ENCODE assay signal across 42 cellular contexts in the genomic region with DNA sequence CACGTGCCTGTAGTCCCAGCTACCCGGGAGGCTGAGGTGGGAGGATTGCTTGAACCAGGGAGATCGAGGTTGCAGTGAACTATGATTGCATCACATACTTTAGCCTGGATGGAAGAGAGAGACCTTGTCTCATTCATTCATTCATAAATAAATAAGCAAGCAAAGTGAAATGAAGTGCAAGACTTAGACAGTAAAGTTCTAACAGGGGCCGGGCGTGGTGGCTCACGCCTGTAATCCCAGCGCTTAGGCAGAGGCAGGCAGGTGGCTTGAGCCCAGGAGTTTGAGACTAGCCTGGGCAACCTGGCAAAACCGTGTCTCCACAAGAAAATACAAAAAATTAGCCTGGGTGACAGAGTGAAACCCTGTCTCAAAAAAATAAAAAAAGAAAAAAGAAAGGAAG. TPM values are rescaled to one million over a fixed set of nuclear protein-coding genes. Genes with fewer than 3 reads are reported as not detected.
"Had no signal": no experiment of that assay in that cellular context is flagged by ENCODE, and none has a peak within 500 bp of the region (broad histone marks: within the 10 kb centered on the region; RNA-seq: fewer than 3 reads in every experiment).

No MANE protein-coding gene starts in this region.

- H3K4me2 ChIP-seq: hepatocyte had no signal

- H3K4me1 Mint-ChIP-seq: activated CD4-positive, alpha-beta T cell treated with anti-CD3 and anti-CD28 coated beads for 36 hours; activated CD4-positive, alpha-beta T cell treated with anti-CD3 and anti-CD28 coated beads, Interleukin-2, amount 10 ng/mL, durations not matched to agents 24 days and 14 days; activated naive CD4-positive, alpha-beta T cell treated with anti-CD3 and anti-CD28 coated beads, Interleukin-2, amount 50 U/mL, for 24 hours; activated naive CD8-positive, alpha-beta T cell treated with anti-CD3 and anti-CD28 coated beads for 36 hours; activated naive CD8-positive, alpha-beta T cell treated with anti-CD3 and anti-CD28 coated beads, Interleukin-2, amount 50 U/mL, for 24 hours had no signal

- H3K9me3 Mint-ChIP-seq: activated CD4-positive, alpha-beta memory T cell treated with anti-CD3 and anti-CD28 coated beads for 36 hours; activated CD4-positive, alpha-beta T cell treated with anti-CD3 and anti-CD28 coated beads, Interleukin-2, amount 10 ng/mL, durations not matched to agents 24 days and 14 days; activated naive CD4-positive, alpha-beta T cell treated with anti-CD3 and anti-CD28 coated beads for 36 hours; activated naive CD4-positive, alpha-beta T cell treated with anti-CD3 and anti-CD28 coated beads, Interleukin-2, amount 50 U/mL, for 24 hours; activated naive CD8-positive, alpha-beta T cell treated with anti-CD3 and anti-CD28 coated beads for 36 hours; activated naive CD8-positive, alpha-beta T cell treated with anti-CD3 and anti-CD28 coated beads, Interleukin-2, amount 50 U/mL, for 24 hours; activated T-helper 1 cell treated with anti-CD3 and anti-CD28 coated beads, Interleukin-12 subunit alpha, Interleukin-12 subunit beta, Interleukin-2, Interleukin-4 antibody, amounts not matched to agents 30 ng/mL and 10 ng/mL and 1 ng/mL, durations not matched to agents 14 hours and 24 hours and 36 hours; activated T-helper 2 cell treated with anti-CD3 and anti-CD28 coated beads, Interferon-gamma antibody, Interleukin-2, Interleukin-4, amounts not matched to agents 10 μg/mL and 5 μg/mL and 100 μg/mL, durations not matched to agents 14 hours and 24 hours and 36 hours; T-helper 2 cell treated with Interferon-gamma antibody and Interleukin-4, amounts not matched to agents 5 μg/mL and 100 μg/mL, for 36 hours had no signal

- ATAC-seq: activated CD4-positive, alpha-beta T cell treated with anti-CD3 and anti-CD28 coated beads for 36 hours; activated CD8-positive, alpha-beta memory T cell treated with anti-CD3 and anti-CD28 coated beads, Interleukin-2, amount 10 ng/mL, durations not matched to agents 7 days and 5 days; activated CD8-positive, alpha-beta T cell treated with anti-CD3 and anti-CD28 coated beads, Interleukin-2, amount 10 ng/mL, durations not matched to agents 7 days and 5 days; activated naive CD8-positive, alpha-beta T cell treated with anti-CD3 and anti-CD28 coated beads, Interleukin-2, amount 50 U/mL, for 24 hours; body of pancreas; gastroesophageal sphincter; heart right ventricle had no signal

- H3K79me2 ChIP-seq: hepatocyte had no signal

- H3K27ac Mint-ChIP-seq: activated CD4-positive, alpha-beta memory T cell treated with anti-CD3 and anti-CD28 coated beads for 36 hours; activated CD4-positive, alpha-beta T cell treated with anti-CD3 and anti-CD28 coated beads for 36 hours; activated CD4-positive, alpha-beta T cell treated with anti-CD3 and anti-CD28 coated beads, Interleukin-2, amount 10 ng/mL, durations not matched to agents 24 days and 14 days; activated CD8-positive, alpha-beta memory T cell treated with anti-CD3 and anti-CD28 coated beads, Interleukin-2, amount 10 ng/mL, durations not matched to agents 7 days and 5 days; activated CD8-positive, alpha-beta T cell treated with anti-CD3 and anti-CD28 coated beads, Interleukin-2, amount 10 ng/mL, durations not matched to agents 7 days and 5 days; activated naive CD4-positive, alpha-beta T cell treated with anti-CD3 and anti-CD28 coated beads for 36 hours; activated naive CD4-positive, alpha-beta T cell treated with anti-CD3 and anti-CD28 coated beads, Interleukin-2, amount 50 U/mL, for 24 hours; activated naive CD8-positive, alpha-beta T cell treated with anti-CD3 and anti-CD28 coated beads for 36 hours; activated naive CD8-positive, alpha-beta T cell treated with anti-CD3 and anti-CD28 coated beads, Interleukin-2, amount 50 U/mL, for 24 hours; activated T-helper 1 cell treated with anti-CD3 and anti-CD28 coated beads, Interleukin-12 subunit alpha, Interleukin-12 subunit beta, Interleukin-2, Interleukin-4 antibody, amounts not matched to agents 30 ng/mL and 10 ng/mL and 1 ng/mL, durations not matched to agents 14 hours and 24 hours and 36 hours; activated T-helper 2 cell treated with anti-CD3 and anti-CD28 coated beads, Interferon-gamma antibody, Interleukin-2, Interleukin-4, amounts not matched to agents 10 μg/mL and 5 μg/mL and 100 μg/mL, durations not matched to agents 14 hours and 24 hours and 36 hours; T-helper 2 cell treated with Interferon-gamma antibody and Interleukin-4, amounts not matched to agents 5 μg/mL and 100 μg/mL, for 36 hours had no signal

- H3K4me1 ChIP-seq: body of pancreas, colonic mucosa, gastroesophageal sphincter, heart right ventricle had no signal

- H3K36me3 Mint-ChIP-seq: activated CD4-positive, alpha-beta memory T cell treated with anti-CD3 and anti-CD28 coated beads for 36 hours; activated CD8-positive, alpha-beta memory T cell treated with anti-CD3 and anti-CD28 coated beads, Interleukin-2, amount 10 ng/mL, durations not matched to agents 7 days and 5 days; activated naive CD4-positive, alpha-beta T cell treated with anti-CD3 and anti-CD28 coated beads, Interleukin-2, amount 50 U/mL, for 24 hours; activated naive CD8-positive, alpha-beta T cell treated with anti-CD3 and anti-CD28 coated beads for 36 hours had no signal

- H2AFZ ChIP-seq: hepatocyte had no signal

- H3K36me3 ChIP-seq: adrenal gland, cardiac muscle cell, colonic mucosa, esophagus squamous epithelium, gastroesophageal sphincter, heart right ventricle had no signal

- H3K9me3 ChIP-seq: adrenal gland, body of pancreas, colonic mucosa, esophagus squamous epithelium, gastroesophageal sphincter, heart right ventricle had no signal

- H3K4me3 ChIP-seq: adrenal gland, body of pancreas, cardiac muscle cell, colonic mucosa, esophagus squamous epithelium, gastroesophageal sphincter, heart right ventricle, hepatocyte had no signal

- H3K4me3 Mint-ChIP-seq: activated CD4-positive, alpha-beta memory T cell treated with anti-CD3 and anti-CD28 coated beads for 36 hours; activated CD4-positive, alpha-beta T cell treated with anti-CD3 and anti-CD28 coated beads for 36 hours; activated CD4-positive, alpha-beta T cell treated with anti-CD3 and anti-CD28 coated beads, Interleukin-2, amount 10 ng/mL, durations not matched to agents 24 days and 14 days; activated CD8-positive, alpha-beta memory T cell treated with anti-CD3 and anti-CD28 coated beads, Interleukin-2, amount 10 ng/mL, durations not matched to agents 7 days and 5 days; activated CD8-positive, alpha-beta T cell treated with anti-CD3 and anti-CD28 coated beads, Interleukin-2, amount 10 ng/mL, durations not matched to agents 7 days and 5 days; activated naive CD4-positive, alpha-beta T cell treated with anti-CD3 and anti-CD28 coated beads for 36 hours; activated naive CD4-positive, alpha-beta T cell treated with anti-CD3 and anti-CD28 coated beads, Interleukin-2, amount 50 U/mL, for 24 hours; activated naive CD8-positive, alpha-beta T cell treated with anti-CD3 and anti-CD28 coated beads for 36 hours; activated naive CD8-positive, alpha-beta T cell treated with anti-CD3 and anti-CD28 coated beads, Interleukin-2, amount 50 U/mL, for 24 hours; activated T-helper 1 cell treated with anti-CD3 and anti-CD28 coated beads, Interleukin-12 subunit alpha, Interleukin-12 subunit beta, Interleukin-2, Interleukin-4 antibody, amounts not matched to agents 30 ng/mL and 10 ng/mL and 1 ng/mL, durations not matched to agents 14 hours and 24 hours and 36 hours; T-helper 2 cell treated with Interferon-gamma antibody and Interleukin-4, amounts not matched to agents 5 μg/mL and 100 μg/mL, for 36 hours had no signal

- H3K27ac ChIP-seq: body of pancreas, cardiac muscle cell, colonic mucosa, epithelial cell of prostate, esophagus squamous epithelium, gastroesophageal sphincter, heart right ventricle, hepatocyte had no signal

- FAIRE-seq: endometrium had no signal

- H3K27me3 ChIP-seq: adrenal gland, body of pancreas, cardiac muscle cell, colonic mucosa, hepatocyte had no signal

- DNase-seq: activated CD4-positive, alpha-beta memory T cell treated with anti-CD3 and anti-CD28 coated beads for 36 hours; activated CD4-positive, alpha-beta T cell treated with anti-CD3 and anti-CD28 coated beads for 36 hours; activated CD4-positive, alpha-beta T cell treated with anti-CD3 and anti-CD28 coated beads, Interleukin-2, amount 10 ng/mL, durations not matched to agents 24 days and 14 days; activated CD4-positive, CD25-positive, alpha-beta regulatory T cell; activated CD4-positive, CD25-positive, alpha-beta regulatory T cell treated with anti-CD3 and anti-CD28 coated beads, Interleukin-2, amount 50 U/mL, for 72 hours; activated CD8-positive, alpha-beta memory T cell treated with anti-CD3 and anti-CD28 coated beads, Interleukin-2, amount 10 ng/mL, durations not matched to agents 7 days and 5 days; activated CD8-positive, alpha-beta memory T cell treated with anti-CD3 and anti-CD28 coated beads, Interleukin-2, amount 50 U/mL, for 4 hours; activated CD8-positive, alpha-beta T cell treated with anti-CD3 and anti-CD28 coated beads, Interleukin-2, amount 10 ng/mL, durations not matched to agents 7 days and 5 days; activated effector memory CD4-positive, alpha-beta T cell treated with anti-CD3 and anti-CD28 coated beads, Interleukin-2, amount 50 U/mL, for 16 hours; activated naive CD4-positive, alpha-beta T cell treated with anti-CD3 and anti-CD28 coated beads for 36 hours; activated naive CD8-positive, alpha-beta T cell treated with anti-CD3 and anti-CD28 coated beads for 36 hours; activated naive CD8-positive, alpha-beta T cell treated with anti-CD3 and anti-CD28 coated beads, Interleukin-2, amount 50 U/mL, for 24 hours; activated T-cell treated with anti-CD3 and anti-CD28 coated beads, Interleukin-2, amount 50 U/mL, for 1 hour; activated T-cell treated with anti-CD3 and anti-CD28 coated beads, Interleukin-2, amount 50 U/mL, for 48 hours; amygdala; aorta; body of pancreas; central memory CD4-positive, alpha-beta T cell; cerebellar nuclear complex; colonic mucosa; effector CD8-positive, alpha-beta T cell; esophagus squamous epithelium; foreskin melanocyte; heart right ventricle; T1000 had no signal

RNA-seq across cellular contexts. Expression of a gene that starts 1.6 kb away (rescaled TPM):
- total RNA-seq: activated CD4-positive, alpha-beta memory T cell treated with anti-CD3 and anti-CD28 coated beads for 36 hours; activated CD4-positive, alpha-beta T cell treated with anti-CD3 and anti-CD28 coated beads for 36 hours; activated CD4-positive, alpha-beta T cell treated with anti-CD3 and anti-CD28 coated beads, Interleukin-2, amount 10 ng/mL, durations not matched to agents 24 days and 14 days; activated CD8-positive, alpha-beta memory T cell treated with anti-CD3 and anti-CD28 coated beads for 36 hours; activated CD8-positive, alpha-beta memory T cell treated with anti-CD3 and anti-CD28 coated beads, Interleukin-2, amount 10 ng/mL, durations not matched to agents 7 days and 5 days; activated CD8-positive, alpha-beta T cell treated with anti-CD3 and anti-CD28 coated beads, Interleukin-2, amount 10 ng/mL, durations not matched to agents 7 days and 5 days; activated naive CD4-positive, alpha-beta T cell treated with anti-CD3 and anti-CD28 coated beads for 36 hours; activated naive CD8-positive, alpha-beta T cell treated with anti-CD3 and anti-CD28 coated beads for 36 hours; activated T-helper 1 cell treated with anti-CD3 and anti-CD28 coated beads, Interleukin-12 subunit alpha, Interleukin-12 subunit beta, Interleukin-2, Interleukin-4 antibody, amounts not matched to agents 30 ng/mL and 10 ng/mL and 1 ng/mL, durations not matched to agents 14 hours and 24 hours and 36 hours; activated T-helper 2 cell treated with anti-CD3 and anti-CD28 coated beads, Interferon-gamma antibody, Interleukin-2, Interleukin-4, amounts not matched to agents 10 μg/mL and 5 μg/mL and 100 μg/mL, durations not matched to agents 14 hours and 24 hours and 36 hours; aorta; body of pancreas; cardiac muscle cell; colonic mucosa; esophagus squamous epithelium; fibroblast of lung; fibroblast of villous mesenchyme; gastroesophageal sphincter; heart right ventricle had no signal
- polyA plus RNA-seq: aorta, cardiac muscle cell, endothelial cell of umbilical vein, esophagus, fibroblast of lung, heart right ventricle had no signal

RNA-seq across cellular contexts. Expression of a gene that starts 13.1 kb away (rescaled TPM):
- polyA plus RNA-seq: aorta had no signal

RNA-seq across cellular contexts. Expression of a gene that starts 37.4 kb away (rescaled TPM):
- total RNA-seq: activated CD4-positive, alpha-beta memory T cell treated with anti-CD3 and anti-CD28 coated beads for 36 hours; activated CD4-positive, alpha-beta T cell treated with anti-CD3 and anti-CD28 coated beads, Interleukin-2, amount 10 ng/mL, durations not matched to agents 24 days and 14 days; activated CD8-positive, alpha-beta memory T cell treated with anti-CD3 and anti-CD28 coated beads for 36 hours; activated CD8-positive, alpha-beta memory T cell treated with anti-CD3 and anti-CD28 coated beads, Interleukin-2, amount 10 ng/mL, durations not matched to agents 7 days and 5 days; activated CD8-positive, alpha-beta T cell treated with anti-CD3 and anti-CD28 coated beads, Interleukin-2, amount 10 ng/mL, durations not matched to agents 7 days and 5 days; activated naive CD4-positive, alpha-beta T cell treated with anti-CD3 and anti-CD28 coated beads for 36 hours; activated naive CD8-positive, alpha-beta T cell treated with anti-CD3 and anti-CD28 coated beads for 36 hours; activated T-helper 1 cell treated with anti-CD3 and anti-CD28 coated beads, Interleukin-12 subunit alpha, Interleukin-12 subunit beta, Interleukin-2, Interleukin-4 antibody, amounts not matched to agents 30 ng/mL and 10 ng/mL and 1 ng/mL, durations not matched to agents 14 hours and 24 hours and 36 hours; activated T-helper 2 cell treated with anti-CD3 and anti-CD28 coated beads, Interferon-gamma antibody, Interleukin-2, Interleukin-4, amounts not matched to agents 10 μg/mL and 5 μg/mL and 100 μg/mL, durations not matched to agents 14 hours and 24 hours and 36 hours; aorta; body of pancreas; cardiac muscle cell; dermis microvascular lymphatic vessel endothelial cell; endothelial cell of umbilical vein; esophagus squamous epithelium; fibroblast of lung; gastroesophageal sphincter; glomerular endothelial cell; hepatocyte had no signal
- polyA plus RNA-seq: aorta, cardiac muscle cell, hepatocyte had no signal
